In genomic region chr7:74579800-74580685, GRCh38 we compare ENCODE assay signal across 1 cellular context.
TF ChIP-seq lines count a peak whose summit lies in the region.

No MANE protein-coding gene starts in this region.

TF ChIP-seq in HepG2, 621 proteins besides CTCF, POLR2A, EP300 and RAD21 (continued from another document and continues in another):
- TF ChIP-seq ZNF407 (CRISPR knock-in tag; IDR thresholded peaks at IDR 0.05; ENCODE audit: not compliant biosample characterization): no peak
- no peak; the same call in 1 of the 2 replicates for TF ChIP-seq ZZZ3 (CRISPR knock-in tag; IDR thresholded peaks at IDR 0.05; ENCODE audit: borderline replicate concordance)
- no peak for TF ChIP-seq FOXA1 (IDR thresholded peaks at IDR 0.05)
- TF ChIP-seq FOXA1 (CRISPR knock-in tag; IDR thresholded peaks at IDR 0.05): peak; percentile 35; the same call in 1 of the 2 replicates
- peak; percentile 47; the same call in 1 of the 2 replicates for TF ChIP-seq ZNF639 (CRISPR knock-in tag; conservative IDR thresholded peaks at IDR 0.05)
- TF ChIP-seq ZBTB7B (CRISPR knock-in tag; IDR thresholded peaks at IDR 0.05): peak; percentile 75
- peak; percentile 66 for TF ChIP-seq FOXA3 (CRISPR knock-in tag; IDR thresholded peaks at IDR 0.05)
- TF ChIP-seq CHCHD3 (CRISPR knock-in tag; IDR thresholded peaks at IDR 0.05): no peak
- TF ChIP-seq NFIC (IDR thresholded peaks at IDR 0.05; ENCODE audit: low read length): peak; percentile 58; the same call in 1 of the 2 replicates
- 0 out of 2 replicates have a peak, but pooled peaks have one; percentile 48 for TF ChIP-seq ARNTL (CRISPR knock-in tag; IDR thresholded peaks at IDR 0.05)
- TF ChIP-seq REST (IDR thresholded peaks at IDR 0.05; ENCODE audit: borderline replicate concordance in 1 of 2, low read depth in 1 of 2, low read length in 2 of 2): no peak; a peak in 1 of 4 replicates
- peak; percentile 68 for TF ChIP-seq RBFOX2 (IDR thresholded peaks at IDR 0.05; ENCODE audit: low read depth, low read length)
- TF ChIP-seq ZNF260 (CRISPR knock-in tag; IDR thresholded peaks at IDR 0.05; ENCODE audit: borderline replicate concordance, low read depth): no peak
- peak; percentile 76; the same call in 1 of the 2 replicates for TF ChIP-seq CREM (IDR thresholded peaks at IDR 0.05)
- no peak for TF ChIP-seq CREM (CRISPR knock-in tag; IDR thresholded peaks at IDR 0.05)
- no peak for TF ChIP-seq FOXC1 (CRISPR knock-in tag; IDR thresholded peaks at IDR 0.05; ENCODE audit: borderline replicate concordance)
- TF ChIP-seq HES4 (CRISPR knock-in tag; IDR thresholded peaks at IDR 0.05; ENCODE audit: borderline replicate concordance): no peak
- TF ChIP-seq TAF1 (CRISPR knock-in tag; IDR thresholded peaks at IDR 0.05): peak; percentile 75
- 0 out of 2 replicates have a peak, but pooled peaks have one; percentile 40 for TF ChIP-seq KLF11 (CRISPR knock-in tag; IDR thresholded peaks at IDR 0.05)
- no peak for TF ChIP-seq YY1 (IDR thresholded peaks at IDR 0.05; ENCODE audit: insufficient read depth, insufficient replicate concordance, low read depth, low read length)
- peak; percentile 58; the same call in 1 of the 2 replicates for TF ChIP-seq KMT2B (CRISPR knock-in tag; IDR thresholded peaks at IDR 0.05)
- TF ChIP-seq ZBTB37 (CRISPR knock-in tag; IDR thresholded peaks at IDR 0.05): peak; percentile 93
- TF ChIP-seq ZNF75D (CRISPR knock-in tag; IDR thresholded peaks at IDR 0.05; ENCODE audit: borderline replicate concordance): no peak
- no peak for TF ChIP-seq ZNF383 (CRISPR knock-in tag; IDR thresholded peaks at IDR 0.05; ENCODE audit: borderline replicate concordance)
- TF ChIP-seq ZNF430 (CRISPR knock-in tag; IDR thresholded peaks at IDR 0.05): peak; percentile 78; the same call in 1 of the 2 replicates
- peak; percentile 98 for TF ChIP-seq TEAD3 (CRISPR knock-in tag; optimal IDR thresholded peaks at IDR 0.05; ENCODE audit: borderline replicate concordance)
- TF ChIP-seq ZNF17 (CRISPR knock-in tag; IDR thresholded peaks at IDR 0.05): no peak
- TF ChIP-seq ZNF557 (CRISPR knock-in tag; IDR thresholded peaks at IDR 0.05): peak; percentile 68; the same call in 1 of the 2 replicates
- peak; percentile 80; the same call in 1 of the 2 replicates for TF ChIP-seq ZNF563 (CRISPR knock-in tag; IDR thresholded peaks at IDR 0.05)
- TF ChIP-seq NR2F2 (IDR thresholded peaks at IDR 0.05; ENCODE audit: borderline replicate concordance, low read depth): peak; percentile 69; the same call in 1 of the 2 replicates
- TF ChIP-seq ZBTB7A (CRISPR knock-in tag; IDR thresholded peaks at IDR 0.05): no peak
- TF ChIP-seq SIN3B (IDR thresholded peaks at IDR 0.05; ENCODE audit: low read length): no peak
- TF ChIP-seq PITX1 (CRISPR knock-in tag; IDR thresholded peaks at IDR 0.05): peak; percentile 53; the same call in 1 of the 2 replicates
- TF ChIP-seq ZFP36L2 (CRISPR knock-in tag; IDR thresholded peaks at IDR 0.05): no peak
- TF ChIP-seq MED1 (CRISPR knock-in tag; IDR thresholded peaks at IDR 0.05): peak; percentile 85
- no peak for TF ChIP-seq ZNF720 (CRISPR knock-in tag; IDR thresholded peaks at IDR 0.05)
- TF ChIP-seq ZNF614 (CRISPR knock-in tag; IDR thresholded peaks at IDR 0.05; ENCODE audit: borderline replicate concordance): peak; percentile 82; the same call in 1 of the 2 replicates
- peak; percentile 52; the same call in 1 of the 2 replicates for TF ChIP-seq SOX5 (CRISPR knock-in tag; IDR thresholded peaks at IDR 0.05; ENCODE audit: borderline replicate concordance)
- peak; percentile 41; the same call in 1 of the 2 replicates for TF ChIP-seq FOXO1 (CRISPR knock-in tag; IDR thresholded peaks at IDR 0.05)
- 0 out of 2 replicates have a peak, but pooled peaks have one; percentile 34 for TF ChIP-seq ZBTB43 (CRISPR knock-in tag; conservative IDR thresholded peaks at IDR 0.05)
- 0 out of 2 replicates have a peak, but pooled peaks have one; percentile 62 for TF ChIP-seq ZNF749 (CRISPR knock-in tag; IDR thresholded peaks at IDR 0.05; ENCODE audit: borderline replicate concordance)
- 0 out of 2 replicates have a peak, but pooled peaks have one; percentile 32 for TF ChIP-seq ZSCAN25 (CRISPR knock-in tag; IDR thresholded peaks at IDR 0.05)
- no peak for TF ChIP-seq ZNF597 (CRISPR knock-in tag; IDR thresholded peaks at IDR 0.05)
- no peak for TF ChIP-seq ZNF136 (CRISPR knock-in tag; IDR thresholded peaks at IDR 0.05; ENCODE audit: low read depth)
- TF ChIP-seq TGIF2 (CRISPR knock-in tag; IDR thresholded peaks at IDR 0.05): peak; percentile 31; the same call in 1 of the 2 replicates
- no peak for TF ChIP-seq ZSCAN9 (CRISPR knock-in tag; IDR thresholded peaks at IDR 0.05; ENCODE audit: borderline replicate concordance)
- TF ChIP-seq THRA (CRISPR knock-in tag; IDR thresholded peaks at IDR 0.05; ENCODE audit: borderline replicate concordance): peak; percentile 45; the same call in 1 of the 2 replicates
